Comparison of ENCODE assay signal across 8 cellular contexts in the genomic region with DNA sequence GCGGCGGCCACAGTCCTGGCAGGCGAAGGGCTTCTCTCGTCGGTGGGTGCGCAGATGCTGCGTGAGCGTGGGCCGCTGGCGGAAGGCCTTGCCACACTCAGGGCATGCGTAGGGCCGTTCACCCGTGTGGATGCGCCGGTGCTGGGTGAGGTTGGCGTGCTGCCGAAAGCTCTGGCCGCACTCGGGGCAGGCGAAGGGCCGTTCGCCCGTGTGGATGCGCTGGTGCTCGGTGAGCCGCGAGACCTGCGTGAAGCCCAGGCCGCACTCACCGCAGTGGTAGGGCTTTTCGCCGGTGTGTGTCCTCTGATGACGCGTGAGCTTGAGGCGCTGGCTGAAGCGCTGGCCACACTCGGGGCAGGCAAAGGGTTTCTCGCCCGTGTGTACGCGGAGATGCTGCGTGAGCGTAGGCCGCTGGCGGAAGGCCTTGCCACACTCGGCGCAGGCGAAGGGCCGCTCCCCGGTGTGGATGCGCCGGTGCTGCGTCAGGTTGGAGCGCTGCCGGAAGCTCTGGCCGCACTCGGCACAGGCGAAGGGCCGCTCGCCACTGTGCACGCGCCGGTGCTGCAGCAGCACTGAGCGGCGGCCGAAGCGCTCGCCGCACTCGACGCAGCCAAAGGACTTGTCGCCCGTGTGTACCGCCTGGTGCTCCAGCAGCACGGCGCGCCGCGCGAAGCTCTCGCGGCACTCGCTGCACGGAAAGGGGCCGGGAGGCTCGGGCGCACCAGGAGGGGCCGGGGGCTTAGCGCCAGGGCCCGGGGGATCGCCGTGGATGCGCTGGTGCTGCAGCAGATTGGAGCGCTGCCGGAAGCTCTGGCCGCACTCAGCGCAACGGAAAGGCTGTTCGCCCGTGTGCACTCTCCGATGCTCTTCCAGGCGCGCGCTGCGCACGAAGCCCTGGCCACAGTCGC. TPM values are rescaled to one million over a fixed set of nuclear protein-coding genes. Genes with fewer than 3 reads are reported as not detected.
DNase-seq lines count a peak whose midpoint lies in the region; ATAC-seq and TF ChIP-seq lines count a peak whose summit lies in the region.

No MANE protein-coding gene starts in this region.

- peaks cover 56% of the 10 kb centered on the region for H3K27me3 Mint-ChIP-seq in WTC11 (ENCODE audit: low read depth)

- H3K4me1 Mint-ChIP-seq in WTC11 = peaks cover 19% of the 10 kb centered on the region

- peaks cover 39% of the 10 kb centered on the region for H3K4me1 ChIP-seq in psoas muscle

- POLR2A ChIA-PET in WTC11 (lab: Charles Lee) = interaction anchor here (0.6 to 2.6 kb wide), 9 partner anchors 9 to 43 kb away, joined by 3 to 14 read pairs (median 4); partner anchors contain the start of genes MZF1, TRIM28 and ZBTB45

- intact Hi-C loops in psoas muscle (cut with DNase I) = no loop called here

- peak; percentile 51 for DNase-seq in EH (ENCODE audit: low read depth)
- peak; percentile 56 for DNase-seq in WTC11 (ENCODE audit: low spot score)
- DNase-seq in fibroblast of mammary gland (ENCODE audit: low read depth) = peak; percentile 41
- peak; percentile 57 to 80 for DNase-seq in psoas muscle
- DNase-seq in cortex of kidney (lab: John Stamatoyannopoulos, UW) = no peak

- WGBS in psoas muscle, 3 donors = 3 to 5% (median 4%) methylated on average over 91 to 107 of the region's 107 CpGs

- TF ChIP-seq CTCF in WTC11 (IDR thresholded peaks at IDR 0.05) (no peak), fibroblast of mammary gland (conservative IDR thresholded peaks at IDR 0.05; ENCODE audit: control insufficient read depth, insufficient read depth, low read depth, low read length) (no peak), psoas muscle (IDR thresholded peaks at IDR 0.05) (no peak)

- no peak overlapping the region for H3K27ac Mint-ChIP-seq in WTC11

- ATAC-seq in WTC11 = peak; percentile 2; the same call in 1 of the 2 replicates
- ATAC-seq in psoas muscle = peak in 3 of 4 donors; percentile 4 to 26 (median 18)
- no peak for ATAC-seq in HG03571 (IDR thresholded peaks at IDR 0.05; ENCODE audit: unreplicated experiment)
- ATAC-seq in GM21737 (IDR thresholded peaks at IDR 0.05; ENCODE audit: unreplicated experiment) = no peak
- ATAC-seq in HG03108 (IDR thresholded peaks at IDR 0.05; ENCODE audit: unreplicated experiment) = no peak

- peak overlapping the region; percentile 66 for H3K4me3 Mint-ChIP-seq in WTC11

- no peaks in the 10 kb centered on the region for H3K27me3 ChIP-seq in psoas muscle (ENCODE audit: insufficient read depth in 3 of 3, low read length in 2 of 3)

- no peaks in the 10 kb centered on the region for H3K9me3 Mint-ChIP-seq in WTC11

- H3K27ac ChIP-seq in psoas muscle = peak overlapping the region; percentile 64

- no peaks in the 10 kb centered on the region for H3K9me3 ChIP-seq in psoas muscle

- H3K4me3 ChIP-seq in fibroblast of mammary gland (ENCODE audit: control insufficient read depth, low read depth, low read length) (peak overlapping the region; percentile 24), psoas muscle (peak overlapping the region; percentile 63)

- H3K36me3 ChIP-seq in psoas muscle (ENCODE audit: insufficient read depth in 1 of 2, low read depth in 1 of 2) = peaks cover 0 to 15% of the 10 kb centered on the region in 2 donors

- CTCF ChIA-PET in WTC11 (lab: Charles Lee) = interaction anchor here (0.8 to 3.6 kb wide), 5 partner anchors 8 to 49 kb away, joined by 3 to 20 read pairs (median 6); partner anchors contain the start of gene ZBTB45

- H3K36me3 Mint-ChIP-seq in WTC11 = no peaks in the 10 kb centered on the region

TF ChIP-seq in WTC11, 78 proteins besides CTCF, POLR2A, EP300 and RAD21 (continues in another document):
- no peak for TF ChIP-seq ESRRA (CRISPR knock-in tag; IDR thresholded peaks at IDR 0.05; ENCODE audit: borderline replicate concordance)
- TF ChIP-seq KAT7 (CRISPR knock-in tag; IDR thresholded peaks at IDR 0.05; ENCODE audit: borderline replicate concordance) = 0 out of 2 replicates have a peak, but pooled peaks have one; percentile 36
- TF ChIP-seq ZNF416 (CRISPR knock-in tag; IDR thresholded peaks at IDR 0.05) = no peak
- TF ChIP-seq, protein P1, sequence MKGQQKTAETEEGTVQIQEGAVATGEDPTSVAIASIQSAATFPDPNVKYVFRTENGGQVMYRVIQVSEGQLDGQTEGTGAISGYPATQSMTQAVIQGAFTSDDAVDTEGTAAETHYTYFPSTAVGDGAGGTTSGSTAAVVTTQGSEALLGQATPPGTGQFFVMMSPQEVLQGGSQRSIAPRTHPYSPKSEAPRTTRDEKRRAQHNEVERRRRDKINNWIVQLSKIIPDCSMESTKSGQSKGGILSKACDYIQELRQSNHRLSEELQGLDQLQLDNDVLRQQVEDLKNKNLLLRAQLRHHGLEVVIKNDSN (CRISPR knock-in tag; IDR thresholded peaks at IDR 0.05) = no peak
- TF ChIP-seq SOX15 (CRISPR knock-in tag; IDR thresholded peaks at IDR 0.05) = no peak
- TF ChIP-seq ZNF512 (CRISPR knock-in tag; IDR thresholded peaks at IDR 0.05; ENCODE audit: borderline replicate concordance) = no peak
- no peak for TF ChIP-seq SMAD4 (CRISPR knock-in tag; IDR thresholded peaks at IDR 0.05)
- no peak for TF ChIP-seq ZSCAN18 (CRISPR knock-in tag; IDR thresholded peaks at IDR 0.05)
- TF ChIP-seq ZNF425 (CRISPR knock-in tag; conservative IDR thresholded peaks at IDR 0.05) = no peak
- TF ChIP-seq SMAD3 (CRISPR knock-in tag; IDR thresholded peaks at IDR 0.05; ENCODE audit: borderline replicate concordance) = no peak
- TF ChIP-seq CREB1 (CRISPR knock-in tag; IDR thresholded peaks at IDR 0.05) = no peak
- TF ChIP-seq, protein P2, sequence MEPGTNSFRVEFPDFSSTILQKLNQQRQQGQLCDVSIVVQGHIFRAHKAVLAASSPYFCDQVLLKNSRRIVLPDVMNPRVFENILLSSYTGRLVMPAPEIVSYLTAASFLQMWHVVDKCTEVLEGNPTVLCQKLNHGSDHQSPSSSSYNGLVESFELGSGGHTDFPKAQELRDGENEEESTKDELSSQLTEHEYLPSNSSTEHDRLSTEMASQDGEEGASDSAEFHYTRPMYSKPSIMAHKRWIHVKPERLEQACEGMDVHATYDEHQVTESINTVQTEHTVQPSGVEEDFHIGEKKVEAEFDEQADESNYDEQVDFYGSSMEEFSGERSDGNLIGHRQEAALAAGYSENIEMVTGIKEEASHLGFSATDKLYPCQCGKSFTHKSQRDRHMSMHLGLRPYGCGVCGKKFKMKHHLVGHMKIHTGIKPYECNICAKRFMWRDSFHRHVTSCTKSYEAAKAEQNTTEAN (CRISPR knock-in tag; IDR thresholded peaks at IDR 0.05) = no peak

RNA-seq across cellular contexts. Expression of gene UBE2M, which starts 4.0 kb away (rescaled TPM):
- total RNA-seq in WTC11 (2021) (93.7 to 105 TPM (median 97.1 TPM) in 3 replicates), psoas muscle (100 to 1,000 TPM in 3 of 4 donors, 10 to 100 TPM in 1; 95.4 to 146 (median 125) TPM)
- 100 to 1,000 TPM in 2 of 3 donors, 10 to 100 TPM in 1; 86.8 to 146 (median 145) TPM for polyA plus RNA-seq in psoas muscle

RNA-seq across cellular contexts. Expression of gene CHMP2A, which starts 7.5 kb away (rescaled TPM):
- total RNA-seq in WTC11 (2021) (109 to 126 TPM (median 119 TPM) in 3 replicates), psoas muscle (100 to 1,000 TPM in 2 of 4 donors, 10 to 100 TPM in 2; 96.5 to 126 (median 103) TPM)
- polyA plus RNA-seq in psoas muscle = 100 to 1,000 TPM; 149 to 184 (median 157) TPM

RNA-seq across cellular contexts. Expression of gene MZF1, which starts 10.8 kb away (rescaled TPM):
- 22.2 to 26.2 TPM (median 23.9 TPM) in 3 replicates for total RNA-seq in WTC11 (2021)
- total RNA-seq in psoas muscle = 10 to 100 TPM in 2 of 4 donors, 1 to 10 TPM in 2; 8.2 to 13.0 (median 11.1) TPM
- polyA plus RNA-seq in psoas muscle = 10 to 100 TPM in 1 of 3 donors, 1 to 10 TPM in 2; 5.0 to 12.5 (median 8.2) TPM

RNA-seq across cellular contexts. Expression of gene TRIM28, which starts 18.5 kb away (rescaled TPM):
- total RNA-seq in WTC11 (2021) = 1,095 to 1,221 TPM (median 1,108 TPM) in 3 replicates
- total RNA-seq in psoas muscle = 100 to 1,000 TPM; 165 to 212 (median 197) TPM
- 100 to 1,000 TPM; 141 to 154 (median 147) TPM for polyA plus RNA-seq in psoas muscle

RNA-seq across cellular contexts. Expression of gene ZBTB45, which starts 42.8 kb away (rescaled TPM):
- total RNA-seq in WTC11 (2021) (17.0 to 19.7 TPM (median 18.0 TPM) in 3 replicates), psoas muscle (10 to 100 TPM in 1 of 4 donors, 1 to 10 TPM in 3; 7.7 to 13.0 (median 9.9) TPM)
- polyA plus RNA-seq in psoas muscle = 10 to 100 TPM in 1 of 3 donors, 1 to 10 TPM in 2; 6.2 to 12.5 (median 8.5) TPM

Comparison
In these comparisons a context has a peak if more than half of its experiments do, and no peak if none do; other contexts are left out.
1. ATAC-seq: peak in WTC11 (single experiment) and psoas muscle (3 of 4); none in HG03571 (single experiment), GM21737 (single experiment) and HG03108 (single experiment).